ENCODE assay signal across 21 cellular contexts in the genomic region with DNA sequence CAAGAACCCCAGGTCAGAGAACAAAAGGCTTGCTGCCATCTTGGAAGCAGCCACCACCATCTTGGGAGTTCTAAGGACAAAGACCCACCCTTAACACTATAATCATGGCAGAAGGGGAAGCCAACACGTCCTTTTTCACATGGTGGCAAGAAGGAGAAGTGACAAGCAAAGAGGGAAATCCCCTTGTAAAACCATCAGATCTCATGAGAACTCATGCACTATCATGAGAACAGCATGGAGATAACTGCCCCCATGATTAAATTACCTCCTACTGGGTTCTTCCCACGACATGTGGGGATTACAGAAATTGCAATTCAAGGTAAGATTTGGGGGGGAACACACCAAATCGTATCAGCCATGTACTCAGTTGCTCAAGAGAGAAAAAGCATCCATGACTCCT. TPM values are rescaled to one million over a fixed set of nuclear protein-coding genes. Genes with fewer than 3 reads are reported as not detected.
A peak's percentile ranks its signal among the peaks of the same experiment; 100 is the strongest.
DNase-seq lines count a peak whose midpoint lies in the region; ATAC-seq, FAIRE-seq and TF ChIP-seq lines count a peak whose summit lies in the region.
"Had no signal": no experiment of that assay in that cellular context is flagged by ENCODE, and none has a peak within 500 bp of the region (broad histone marks: within the 10 kb centered on the region; RNA-seq: fewer than 3 reads in every experiment).

No MANE protein-coding gene starts in this region.

- no peak overlapping the region for H3K4me2 ChIP-seq in GM12878 (ENCODE audit: control insufficient read depth, insufficient read depth)

- H3K4me1 Mint-ChIP-seq in activated CD8-positive, alpha-beta T cell treated with anti-CD3 and anti-CD28 coated beads for 36 hours (ENCODE audit: low read depth), result no peaks in the 10 kb centered on the region
- no peaks in the 10 kb centered on the region for H3K4me1 Mint-ChIP-seq in activated CD8-positive, alpha-beta T cell treated with anti-CD3 and anti-CD28 coated beads, Interleukin-2, amount 10 ng/mL, durations not matched to agents 7 days and 5 days (ENCODE audit: low read depth)

- no peaks in the 10 kb centered on the region for H3K4me1 ChIP-seq in GM12878 (ENCODE audit: control insufficient read depth, insufficient read depth, low read length)
- H3K4me1 ChIP-seq: BE2C, Caco-2, SJCRH30 had no signal

- TF ChIP-seq CTCF in activated CD8-positive, alpha-beta T cell treated with anti-CD3 and anti-CD28 coated beads for 36 hours (IDR thresholded peaks at IDR 0.05), result no peak
- no peak for TF ChIP-seq CTCF in GM12878 (IDR thresholded peaks at IDR 0.05 in 2 of 3, conservative IDR thresholded peaks at IDR 0.05 in 1 of 3; ENCODE audit: control insufficient read depth in 2 of 3, extremely low read depth in 1 of 3, insufficient read depth in 1 of 3, low read depth in 3 of 3, low read length in 3 of 3)

- no peak for DNase-seq in activated CD8-positive, alpha-beta T cell treated with anti-CD3 and anti-CD28 coated beads for 36 hours
- DNase-seq in activated CD8-positive, alpha-beta T cell treated with anti-CD3 and anti-CD28 coated beads, Interleukin-2, amount 10 ng/mL, durations not matched to agents 7 days and 5 days, result no peak
- DNase-seq in GM12878 (ENCODE audit: low read depth, low spot score), result no peak
- no peak for DNase-seq in stimulated activated naive CD4-positive, alpha-beta T cell treated with Interleukin-2 at 50 U/mL for 16 hours (lab: John Stamatoyannopoulos, UW)
- DNase-seq in activated T-cell treated with anti-CD3 and anti-CD28 coated beads for 4 hours, result no peak
- DNase-seq in midbrain (lab: John Stamatoyannopoulos, UW), result no peak
- DNase-seq: BE2C; Caco-2; CD4-positive, alpha-beta T cell; H7; KG1; NCI-H1048; NCI-H1436 treated with DMSO at 0.1 percent for 48 hours; NCI-H2029; NCI-H345; NCI-H524 treated with DMSO at 0.1 percent for 48 hours; SJCRH30 had no signal

- H3K4me3 ChIP-seq in GM12878, result no peak overlapping the region
- H3K4me3 ChIP-seq: SJCRH30 had no signal

- 16% methylated on average over 3 of the region's 3 CpGs for WGBS in GM12878 (ENCODE audit: insufficient coverage, insufficient replicate concordance, low lambda C conversion rate, missing lambda C conversion rate)

- BruUV-seq in GM12878 (replicated peaks; lab: Mats Ljungman, UMichigan), result no TSS peak

- peak; percentile 56 for ATAC-seq in activated CD8-positive, alpha-beta T cell treated with anti-CD3 and anti-CD28 coated beads for 36 hours
- no peak for ATAC-seq in activated CD8-positive, alpha-beta T cell treated with anti-CD3 and anti-CD28 coated beads, Interleukin-2, amount 10 ng/mL, durations not matched to agents 7 days and 5 days
- ATAC-seq in HG02973 (IDR thresholded peaks at IDR 0.05; ENCODE audit: unreplicated experiment), result peak; percentile 46
- peak; percentile 65; the same call in 2 of the 3 replicates for ATAC-seq in GM12878
- ATAC-seq: HepG2, Panc1 had no signal

- H3K27me3 ChIP-seq in GM12878 (replicated peaks in 1 of 2; ENCODE audit: control insufficient read depth in 2 of 2, insufficient read depth in 2 of 2, low read length in 1 of 2), result no peaks in the 10 kb centered on the region
- H3K27me3 ChIP-seq: BE2C, SJCRH30 had no signal

- H4K20me1 ChIP-seq in GM12878 (ENCODE audit: control insufficient read depth, insufficient read depth), result no peaks in the 10 kb centered on the region

- TF ChIP-seq EP300 in GM12878 (IDR thresholded peaks at IDR 0.05; ENCODE audit: borderline replicate concordance in 1 of 2, control insufficient read depth in 1 of 2, low read depth in 2 of 2, low read length in 2 of 2), result no peak

- no peak overlapping the region for H3K4me3 Mint-ChIP-seq in activated CD8-positive, alpha-beta T cell treated with anti-CD3 and anti-CD28 coated beads for 36 hours
- no peak overlapping the region for H3K4me3 Mint-ChIP-seq in activated CD8-positive, alpha-beta T cell treated with anti-CD3 and anti-CD28 coated beads, Interleukin-2, amount 10 ng/mL, durations not matched to agents 7 days and 5 days
- H3K4me3 Mint-ChIP-seq: CD4-positive, alpha-beta T cell had no signal

- H3K36me3 ChIP-seq in GM12878 (ENCODE audit: control insufficient read depth in 2 of 2, insufficient read depth in 2 of 2, low read length in 1 of 2), result no peaks in the 10 kb centered on the region
- H3K36me3 ChIP-seq: BE2C, SJCRH30 had no signal

- H3K36me3 Mint-ChIP-seq in activated CD8-positive, alpha-beta T cell treated with anti-CD3 and anti-CD28 coated beads for 36 hours (ENCODE audit: low read depth), result no peaks in the 10 kb centered on the region
- no peaks in the 10 kb centered on the region for H3K36me3 Mint-ChIP-seq in activated CD8-positive, alpha-beta T cell treated with anti-CD3 and anti-CD28 coated beads, Interleukin-2, amount 10 ng/mL, durations not matched to agents 7 days and 5 days (ENCODE audit: low read depth)

- in situ Hi-C loops in GM12878 (cut with MboI), result no loop called here

- 0 out of 2 replicates have a peak, but pooled peaks have one; percentile 16 for TF ChIP-seq RAD21 in GM12878 (IDR thresholded peaks at IDR 0.05; ENCODE audit: insufficient read depth, low read depth, low read length)

- no peak overlapping the region; the same call in 1 of the 2 replicates for H2AFZ ChIP-seq in GM12878 (ENCODE audit: control insufficient read depth, low read depth, low read length)

- H3K27me3 Mint-ChIP-seq in activated CD8-positive, alpha-beta T cell treated with anti-CD3 and anti-CD28 coated beads for 36 hours, result peaks cover 1% of the 10 kb centered on the region
- H3K27me3 Mint-ChIP-seq in activated CD8-positive, alpha-beta T cell treated with anti-CD3 and anti-CD28 coated beads, Interleukin-2, amount 10 ng/mL, durations not matched to agents 7 days and 5 days (ENCODE audit: low read depth), result no peaks in the 10 kb centered on the region
- H3K27me3 Mint-ChIP-seq: CD4-positive, alpha-beta T cell had no signal

- no peak overlapping the region for H3K9ac ChIP-seq in GM12878 (ENCODE audit: control insufficient read depth, insufficient read depth, low read length)

- peaks cover 33% of the 10 kb centered on the region for H3K9me3 ChIP-seq in GM12878 (replicated peaks; ENCODE audit: control insufficient read depth, insufficient read depth, low read length)
- H3K9me3 ChIP-seq: BE2C, Caco-2, SJCRH30 had no signal

- POLR2A ChIA-PET in activated CD8-positive, alpha-beta T cell treated with anti-CD3 and anti-CD28 coated beads for 36 hours (lab: Charles Lee), result no interaction called here
- POLR2A ChIA-PET in activated CD8-positive, alpha-beta T cell treated with anti-CD3 and anti-CD28 coated beads, Interleukin-2, amount 10 ng/mL, durations not matched to agents 7 days and 5 days (lab: Charles Lee), result no interaction called here
- POLR2A ChIA-PET in GM12878 (lab: Charles Lee), result interaction anchor here (0.6 to 1.6 kb wide), 4 partner anchors 35 to 419 kb away, joined by 3 read pairs; no protein-coding TSS in a partner anchor

- SMC1A ChIA-PET in GM12878 (lab: Charles Lee; ENCODE audit: uncharacterized antibody, unreplicated experiment), result interaction anchor here (1.2 kb wide), 1 partner anchor 116 kb away, joined by 3 read pairs; no protein-coding TSS in a partner anchor

- peaks cover 2% of the 10 kb centered on the region for H3K9me3 Mint-ChIP-seq in activated CD8-positive, alpha-beta T cell treated with anti-CD3 and anti-CD28 coated beads for 36 hours
- H3K9me3 Mint-ChIP-seq in activated CD8-positive, alpha-beta T cell treated with anti-CD3 and anti-CD28 coated beads, Interleukin-2, amount 10 ng/mL, durations not matched to agents 7 days and 5 days (ENCODE audit: insufficient read depth), result peaks cover 6% of the 10 kb centered on the region

- H3K27ac Mint-ChIP-seq in activated CD8-positive, alpha-beta T cell treated with anti-CD3 and anti-CD28 coated beads for 36 hours, result no peak overlapping the region
- H3K27ac Mint-ChIP-seq in activated CD8-positive, alpha-beta T cell treated with anti-CD3 and anti-CD28 coated beads, Interleukin-2, amount 10 ng/mL, durations not matched to agents 7 days and 5 days, result no peak overlapping the region
- H3K27ac Mint-ChIP-seq: CD4-positive, alpha-beta T cell had no signal

- RAD21 ChIA-PET in GM12878 (lab: Charles Lee; ENCODE audit: unreplicated experiment), result interaction anchor here (0.9 to 1.5 kb wide), 3 partner anchors 19 to 35 kb away, joined by 3 read pairs; no protein-coding TSS in a partner anchor

- intact Hi-C loops in activated CD8-positive, alpha-beta T cell treated with anti-CD3 and anti-CD28 coated beads for 36 hours (cut with micrococcal nuclease), result no loop called here
- intact Hi-C loops in GM12878 (cut with micrococcal nuclease; ENCODE audit: unreplicated experiment), result no loop called here

- peak overlapping the region; percentile 53 for H3K27ac ChIP-seq in GM12878 (ENCODE audit: control insufficient read depth, insufficient read depth)
- H3K27ac ChIP-seq: SJCRH30 had no signal

- peak; percentile 62 for FAIRE-seq in GM12878 (lab: Jason Lieb, UNC)
- FAIRE-seq: G401.6, HepG2 had no signal

- no peak for TF ChIP-seq POLR2A in GM12878 (IDR thresholded peaks at IDR 0.05; ENCODE audit: low read depth, low read length)

- H3K79me2 ChIP-seq in GM12878 (ENCODE audit: control insufficient read depth, insufficient read depth, low read length), result no peaks in the 10 kb centered on the region

- CTCF ChIA-PET in activated CD8-positive, alpha-beta T cell treated with anti-CD3 and anti-CD28 coated beads for 36 hours (lab: Charles Lee), result no interaction called here
- CTCF ChIA-PET in activated CD8-positive, alpha-beta T cell treated with anti-CD3 and anti-CD28 coated beads, Interleukin-2, amount 10 ng/mL, durations not matched to agents 7 days and 5 days (lab: Charles Lee), result no interaction called here
- CTCF ChIA-PET in GM12878 (lab: Yijun Ruan, JAX), result interaction anchor here (1.1 kb wide), 1 partner anchor 19 kb away, joined by 3 read pairs; no protein-coding TSS in a partner anchor

RNA-seq across cellular contexts. Expression of gene GBE1, which starts 21.1 kb away (rescaled TPM):
- total RNA-seq in activated CD8-positive, alpha-beta T cell treated with anti-CD3 and anti-CD28 coated beads for 36 hours, result 100 to 1,000 TPM; 108 to 114 TPM
- 10 to 100 TPM; 29.8 to 33.3 TPM for total RNA-seq in activated CD8-positive, alpha-beta T cell treated with anti-CD3 and anti-CD28 coated beads, Interleukin-2, amount 10 ng/mL, durations not matched to agents 7 days and 5 days
- total RNA-seq in GM12878 (2013; cell fraction: nucleolus; rRNA removed), result 223 and 227 TPM in 2 replicates
- 32.4 and 36.5 TPM in 2 replicates for total RNA-seq in GM12878 (2014; rRNA removed)
- total RNA-seq in GM12878 (2014; rRNA removed; fragmentation: Illumina TruSeq; extraction: Trizol), result 50.6 and 51.0 TPM in 2 replicates
- total RNA-seq in GM12878 (2021), result 42.4 and 43.1 TPM in 2 replicates
- polyA plus RNA-seq in GM12878 (2011; ENCODE audit: low read depth), result 32.0 TPM
- polyA plus RNA-seq in GM12878 (2011; rRNA removed), result 59.5 and 88.2 TPM in 2 replicates
- 21.0 and 27.0 TPM in 2 replicates for polyA plus RNA-seq in GM12878 (2011; cell fraction: cytosol; rRNA removed)
- polyA plus RNA-seq in GM12878 (2011; cell fraction: nucleus; rRNA removed), result 32.3 and 34.5 TPM in 2 replicates
- polyA plus RNA-seq in GM12878 (2012), result 35.4 and 54.7 TPM in 2 replicates
- polyA plus RNA-seq in GM12878 (2014; fragmentation: Illumina TruSeq; extraction: Trizol), result 40.0 and 49.0 TPM in 2 replicates
- 10 to 100 TPM; 21.4 to 21.8 TPM for polyA plus RNA-seq in GM12878 (2014; fragmentation: Nextera tagmentation; extraction: Ambion mirVana)
- 23.5 and 25.6 TPM in 2 replicates for polyA plus RNA-seq in GM12878 (2014; rRNA removed)
- 10 to 100 TPM; 58.0 to 62.2 TPM for polyA plus RNA-seq in GM12878 (2016; fragmentation: Nextera tagmentation; extraction: Ambion mirVana)
- polyA minus RNA-seq in GM12878 (2011; rRNA and poly(A)+ RNA removed), result 72.0 and 82.2 TPM in 2 replicates
- polyA minus RNA-seq in GM12878 (2011; cell fraction: cytosol; rRNA and poly(A)+ RNA removed), result 19.9 and 22.7 TPM in 2 replicates
- polyA minus RNA-seq in GM12878 (2011; cell fraction: nucleus; rRNA and poly(A)+ RNA removed), result 87.9 and 109 TPM in 2 replicates
